1 cellular context compared by ENCODE assay signal in the genomic region with DNA sequence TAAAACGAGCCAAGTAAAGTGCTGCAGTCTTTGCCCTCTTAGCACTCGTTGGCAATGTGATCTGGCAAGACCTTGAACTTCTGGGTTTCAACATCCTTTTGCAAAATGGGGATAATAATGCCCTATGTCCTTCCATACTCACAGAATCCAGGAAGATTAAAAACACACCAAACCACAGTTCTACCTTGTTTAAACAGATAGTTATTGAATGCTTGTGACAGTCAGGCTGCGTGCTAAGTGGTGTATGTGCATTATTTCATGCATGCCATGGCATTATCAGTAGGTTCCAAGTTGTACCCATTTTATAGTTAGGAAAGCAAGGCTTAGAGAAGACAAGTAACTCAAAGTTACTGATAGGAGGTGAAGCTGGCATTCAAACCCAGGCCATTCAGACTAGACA.
A peak's percentile ranks its signal among the peaks of the same experiment; 100 is the strongest.
TF ChIP-seq lines count a peak whose summit lies in the region.

No MANE protein-coding gene starts in this region.

TF ChIP-seq in HepG2, 621 proteins besides CTCF, POLR2A, EP300 and RAD21 (continued from another document and continues in another):
- TF ChIP-seq, protein P1, sequence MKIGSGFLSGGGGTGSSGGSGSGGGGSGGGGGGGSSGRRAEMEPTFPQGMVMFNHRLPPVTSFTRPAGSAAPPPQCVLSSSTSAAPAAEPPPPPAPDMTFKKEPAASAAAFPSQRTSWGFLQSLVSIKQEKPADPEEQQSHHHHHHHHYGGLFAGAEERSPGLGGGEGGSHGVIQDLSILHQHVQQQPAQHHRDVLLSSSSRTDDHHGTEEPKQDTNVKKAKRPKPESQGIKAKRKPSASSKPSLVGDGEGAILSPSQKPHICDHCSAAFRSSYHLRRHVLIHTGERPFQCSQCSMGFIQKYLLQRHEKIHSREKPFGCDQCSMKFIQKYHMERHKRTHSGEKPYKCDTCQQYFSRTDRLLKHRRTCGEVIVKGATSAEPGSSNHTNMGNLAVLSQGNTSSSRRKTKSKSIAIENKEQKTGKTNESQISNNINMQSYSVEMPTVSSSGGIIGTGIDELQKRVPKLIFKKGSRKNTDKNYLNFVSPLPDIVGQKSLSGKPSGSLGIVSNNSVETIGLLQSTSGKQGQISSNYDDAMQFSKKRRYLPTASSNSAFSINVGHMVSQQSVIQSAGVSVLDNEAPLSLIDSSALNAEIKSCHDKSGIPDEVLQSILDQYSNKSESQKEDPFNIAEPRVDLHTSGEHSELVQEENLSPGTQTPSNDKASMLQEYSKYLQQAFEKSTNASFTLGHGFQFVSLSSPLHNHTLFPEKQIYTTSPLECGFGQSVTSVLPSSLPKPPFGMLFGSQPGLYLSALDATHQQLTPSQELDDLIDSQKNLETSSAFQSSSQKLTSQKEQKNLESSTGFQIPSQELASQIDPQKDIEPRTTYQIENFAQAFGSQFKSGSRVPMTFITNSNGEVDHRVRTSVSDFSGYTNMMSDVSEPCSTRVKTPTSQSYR (CRISPR knock-in tag; IDR thresholded peaks at IDR 0.05; ENCODE audit: borderline replicate concordance): no peak
- TF ChIP-seq ATM (IDR thresholded peaks at IDR 0.05; ENCODE audit: borderline replicate concordance): no peak
- no peak for TF ChIP-seq GABPA (IDR thresholded peaks at IDR 0.05; ENCODE audit: low read depth, low read length)
- no peak for TF ChIP-seq GABPA (CRISPR knock-in tag; IDR thresholded peaks at IDR 0.05; ENCODE audit: low read depth)
- no peak for TF ChIP-seq KLF16 (CRISPR knock-in tag; IDR thresholded peaks at IDR 0.05)
- TF ChIP-seq, protein P2, sequence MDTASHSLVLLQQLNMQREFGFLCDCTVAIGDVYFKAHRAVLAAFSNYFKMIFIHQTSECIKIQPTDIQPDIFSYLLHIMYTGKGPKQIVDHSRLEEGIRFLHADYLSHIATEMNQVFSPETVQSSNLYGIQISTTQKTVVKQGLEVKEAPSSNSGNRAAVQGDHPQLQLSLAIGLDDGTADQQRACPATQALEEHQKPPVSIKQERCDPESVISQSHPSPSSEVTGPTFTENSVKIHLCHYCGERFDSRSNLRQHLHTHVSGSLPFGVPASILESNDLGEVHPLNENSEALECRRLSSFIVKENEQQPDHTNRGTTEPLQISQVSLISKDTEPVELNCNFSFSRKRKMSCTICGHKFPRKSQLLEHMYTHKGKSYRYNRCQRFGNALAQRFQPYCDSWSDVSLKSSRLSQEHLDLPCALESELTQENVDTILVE (CRISPR knock-in tag; IDR thresholded peaks at IDR 0.05): no peak
- TF ChIP-seq, protein P3, sequence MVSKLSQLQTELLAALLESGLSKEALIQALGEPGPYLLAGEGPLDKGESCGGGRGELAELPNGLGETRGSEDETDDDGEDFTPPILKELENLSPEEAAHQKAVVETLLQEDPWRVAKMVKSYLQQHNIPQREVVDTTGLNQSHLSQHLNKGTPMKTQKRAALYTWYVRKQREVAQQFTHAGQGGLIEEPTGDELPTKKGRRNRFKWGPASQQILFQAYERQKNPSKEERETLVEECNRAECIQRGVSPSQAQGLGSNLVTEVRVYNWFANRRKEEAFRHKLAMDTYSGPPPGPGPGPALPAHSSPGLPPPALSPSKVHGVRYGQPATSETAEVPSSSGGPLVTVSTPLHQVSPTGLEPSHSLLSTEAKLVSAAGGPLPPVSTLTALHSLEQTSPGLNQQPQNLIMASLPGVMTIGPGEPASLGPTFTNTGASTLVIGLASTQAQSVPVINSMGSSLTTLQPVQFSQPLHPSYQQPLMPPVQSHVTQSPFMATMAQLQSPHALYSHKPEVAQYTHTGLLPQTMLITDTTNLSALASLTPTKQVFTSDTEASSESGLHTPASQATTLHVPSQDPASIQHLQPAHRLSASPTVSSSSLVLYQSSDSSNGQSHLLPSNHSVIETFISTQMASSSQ (IDR thresholded peaks at IDR 0.05; ENCODE audit: low read depth): no peak
- TF ChIP-seq, protein P3 (CRISPR knock-in tag; IDR thresholded peaks at IDR 0.05; ENCODE audit: borderline replicate concordance): no peak
- no peak for TF ChIP-seq TCF7 (IDR thresholded peaks at IDR 0.05; ENCODE audit: low read depth)
- no peak for TF ChIP-seq SAFB2 (CRISPR knock-in tag; IDR thresholded peaks at IDR 0.05; ENCODE audit: borderline replicate concordance, low read depth)
- TF ChIP-seq, protein P4, sequence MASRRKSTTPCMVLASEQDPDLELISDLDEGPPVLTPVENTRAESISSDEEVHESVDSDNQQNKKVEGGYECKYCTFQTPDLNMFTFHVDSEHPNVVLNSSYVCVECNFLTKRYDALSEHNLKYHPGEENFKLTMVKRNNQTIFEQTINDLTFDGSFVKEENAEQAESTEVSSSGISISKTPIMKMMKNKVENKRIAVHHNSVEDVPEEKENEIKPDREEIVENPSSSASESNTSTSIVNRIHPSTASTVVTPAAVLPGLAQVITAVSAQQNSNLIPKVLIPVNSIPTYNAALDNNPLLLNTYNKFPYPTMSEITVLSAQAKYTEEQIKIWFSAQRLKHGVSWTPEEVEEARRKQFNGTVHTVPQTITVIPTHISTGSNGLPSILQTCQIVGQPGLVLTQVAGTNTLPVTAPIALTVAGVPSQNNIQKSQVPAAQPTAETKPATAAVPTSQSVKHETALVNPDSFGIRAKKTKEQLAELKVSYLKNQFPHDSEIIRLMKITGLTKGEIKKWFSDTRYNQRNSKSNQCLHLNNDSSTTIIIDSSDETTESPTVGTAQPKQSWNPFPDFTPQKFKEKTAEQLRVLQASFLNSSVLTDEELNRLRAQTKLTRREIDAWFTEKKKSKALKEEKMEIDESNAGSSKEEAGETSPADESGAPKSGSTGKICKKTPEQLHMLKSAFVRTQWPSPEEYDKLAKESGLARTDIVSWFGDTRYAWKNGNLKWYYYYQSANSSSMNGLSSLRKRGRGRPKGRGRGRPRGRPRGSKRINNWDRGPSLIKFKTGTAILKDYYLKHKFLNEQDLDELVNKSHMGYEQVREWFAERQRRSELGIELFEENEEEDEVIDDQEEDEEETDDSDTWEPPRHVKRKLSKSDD (CRISPR knock-in tag; IDR thresholded peaks at IDR 0.05; ENCODE audit: low read depth): no peak
- no peak for TF ChIP-seq ZNF557 (CRISPR knock-in tag; IDR thresholded peaks at IDR 0.05)
- TF ChIP-seq, protein P5, sequence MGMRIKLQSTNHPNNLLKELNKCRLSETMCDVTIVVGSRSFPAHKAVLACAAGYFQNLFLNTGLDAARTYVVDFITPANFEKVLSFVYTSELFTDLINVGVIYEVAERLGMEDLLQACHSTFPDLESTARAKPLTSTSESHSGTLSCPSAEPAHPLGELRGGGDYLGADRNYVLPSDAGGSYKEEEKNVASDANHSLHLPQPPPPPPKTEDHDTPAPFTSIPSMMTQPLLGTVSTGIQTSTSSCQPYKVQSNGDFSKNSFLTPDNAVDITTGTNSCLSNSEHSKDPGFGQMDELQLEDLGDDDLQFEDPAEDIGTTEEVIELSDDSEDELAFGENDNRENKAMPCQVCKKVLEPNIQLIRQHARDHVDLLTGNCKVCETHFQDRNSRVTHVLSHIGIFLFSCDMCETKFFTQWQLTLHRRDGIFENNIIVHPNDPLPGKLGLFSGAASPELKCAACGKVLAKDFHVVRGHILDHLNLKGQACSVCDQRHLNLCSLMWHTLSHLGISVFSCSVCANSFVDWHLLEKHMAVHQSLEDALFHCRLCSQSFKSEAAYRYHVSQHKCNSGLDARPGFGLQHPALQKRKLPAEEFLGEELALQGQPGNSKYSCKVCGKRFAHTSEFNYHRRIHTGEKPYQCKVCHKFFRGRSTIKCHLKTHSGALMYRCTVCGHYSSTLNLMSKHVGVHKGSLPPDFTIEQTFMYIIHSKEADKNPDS (CRISPR knock-in tag; IDR thresholded peaks at IDR 0.05): no peak
- TF ChIP-seq ZNF652 (CRISPR knock-in tag; IDR thresholded peaks at IDR 0.05; ENCODE audit: borderline replicate concordance, low read depth): no peak
- no peak for TF ChIP-seq SATB2 (CRISPR knock-in tag; IDR thresholded peaks at IDR 0.05)
- no peak for TF ChIP-seq ZNF550 (CRISPR knock-in tag; IDR thresholded peaks at IDR 0.05; ENCODE audit: borderline replicate concordance)
- TF ChIP-seq, protein P6, sequence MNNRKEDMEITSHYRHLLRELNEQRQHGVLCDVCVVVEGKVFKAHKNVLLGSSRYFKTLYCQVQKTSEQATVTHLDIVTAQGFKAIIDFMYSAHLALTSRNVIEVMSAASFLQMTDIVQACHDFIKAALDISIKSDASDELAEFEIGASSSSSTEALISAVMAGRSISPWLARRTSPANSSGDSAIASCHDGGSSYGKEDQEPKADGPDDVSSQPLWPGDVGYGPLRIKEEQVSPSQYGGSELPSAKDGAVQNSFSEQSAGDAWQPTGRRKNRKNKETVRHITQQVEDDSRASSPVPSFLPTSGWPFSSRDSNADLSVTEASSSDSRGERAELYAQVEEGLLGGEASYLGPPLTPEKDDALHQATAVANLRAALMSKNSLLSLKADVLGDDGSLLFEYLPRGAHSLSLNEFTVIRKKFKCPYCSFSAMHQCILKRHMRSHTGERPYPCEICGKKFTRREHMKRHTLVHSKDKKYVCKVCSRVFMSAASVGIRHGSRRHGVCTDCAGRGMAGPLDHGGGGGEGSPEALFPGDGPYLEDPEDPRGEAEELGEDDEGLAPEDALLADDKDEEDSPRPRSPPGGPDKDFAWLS (CRISPR knock-in tag; IDR thresholded peaks at IDR 0.05; ENCODE audit: borderline replicate concordance): no peak
- TF ChIP-seq, protein P7, sequence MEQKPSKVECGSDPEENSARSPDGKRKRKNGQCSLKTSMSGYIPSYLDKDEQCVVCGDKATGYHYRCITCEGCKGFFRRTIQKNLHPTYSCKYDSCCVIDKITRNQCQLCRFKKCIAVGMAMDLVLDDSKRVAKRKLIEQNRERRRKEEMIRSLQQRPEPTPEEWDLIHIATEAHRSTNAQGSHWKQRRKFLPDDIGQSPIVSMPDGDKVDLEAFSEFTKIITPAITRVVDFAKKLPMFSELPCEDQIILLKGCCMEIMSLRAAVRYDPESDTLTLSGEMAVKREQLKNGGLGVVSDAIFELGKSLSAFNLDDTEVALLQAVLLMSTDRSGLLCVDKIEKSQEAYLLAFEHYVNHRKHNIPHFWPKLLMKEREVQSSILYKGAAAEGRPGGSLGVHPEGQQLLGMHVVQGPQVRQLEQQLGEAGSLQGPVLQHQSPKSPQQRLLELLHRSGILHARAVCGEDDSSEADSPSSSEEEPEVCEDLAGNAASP (CRISPR knock-in tag; IDR thresholded peaks at IDR 0.05; ENCODE audit: borderline replicate concordance): no peak
- no peak for TF ChIP-seq ZNF737 (CRISPR knock-in tag; IDR thresholded peaks at IDR 0.05; ENCODE audit: borderline replicate concordance)
- TF ChIP-seq, protein P8, sequence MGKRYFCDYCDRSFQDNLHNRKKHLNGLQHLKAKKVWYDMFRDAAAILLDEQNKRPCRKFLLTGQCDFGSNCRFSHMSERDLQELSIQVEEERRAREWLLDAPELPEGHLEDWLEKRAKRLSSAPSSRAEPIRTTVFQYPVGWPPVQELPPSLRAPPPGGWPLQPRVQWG (CRISPR knock-in tag; IDR thresholded peaks at IDR 0.05; ENCODE audit: borderline replicate concordance, low read depth): no peak
- TF ChIP-seq ZNF317 (CRISPR knock-in tag; IDR thresholded peaks at IDR 0.05): no peak
- no peak for TF ChIP-seq ZNF605 (CRISPR knock-in tag; IDR thresholded peaks at IDR 0.05)
- TF ChIP-seq BRD4 (CRISPR knock-in tag; IDR thresholded peaks at IDR 0.05): no peak
- peak; percentile 28; the same call in 1 of the 2 replicates for TF ChIP-seq NCOA2 (CRISPR knock-in tag; IDR thresholded peaks at IDR 0.05)
- TF ChIP-seq ZMYM4 (CRISPR knock-in tag; IDR thresholded peaks at IDR 0.05): no peak; the same call in 1 of the 2 replicates
- TF ChIP-seq, protein P9, sequence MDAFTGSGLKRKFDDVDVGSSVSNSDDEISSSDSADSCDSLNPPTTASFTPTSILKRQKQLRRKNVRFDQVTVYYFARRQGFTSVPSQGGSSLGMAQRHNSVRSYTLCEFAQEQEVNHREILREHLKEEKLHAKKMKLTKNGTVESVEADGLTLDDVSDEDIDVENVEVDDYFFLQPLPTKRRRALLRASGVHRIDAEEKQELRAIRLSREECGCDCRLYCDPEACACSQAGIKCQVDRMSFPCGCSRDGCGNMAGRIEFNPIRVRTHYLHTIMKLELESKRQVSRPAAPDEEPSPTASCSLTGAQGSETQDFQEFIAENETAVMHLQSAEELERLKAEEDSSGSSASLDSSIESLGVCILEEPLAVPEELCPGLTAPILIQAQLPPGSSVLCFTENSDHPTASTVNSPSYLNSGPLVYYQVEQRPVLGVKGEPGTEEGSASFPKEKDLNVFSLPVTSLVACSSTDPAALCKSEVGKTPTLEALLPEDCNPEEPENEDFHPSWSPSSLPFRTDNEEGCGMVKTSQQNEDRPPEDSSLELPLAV (CRISPR knock-in tag; conservative IDR thresholded peaks at IDR 0.05; ENCODE audit: low read depth): no peak
- TF ChIP-seq REXO4 (CRISPR knock-in tag; IDR thresholded peaks at IDR 0.05; ENCODE audit: borderline replicate concordance): no peak
- TF ChIP-seq KDM3A (CRISPR knock-in tag; IDR thresholded peaks at IDR 0.05; ENCODE audit: low read depth): no peak
- no peak for TF ChIP-seq ATAD3A (CRISPR knock-in tag; IDR thresholded peaks at IDR 0.05)
- TF ChIP-seq ZNF629 (CRISPR knock-in tag; conservative IDR thresholded peaks at IDR 0.05): peak; percentile 96
- TF ChIP-seq ZNF251 (CRISPR knock-in tag; IDR thresholded peaks at IDR 0.05): no peak
- no peak for TF ChIP-seq ZNF598 (CRISPR knock-in tag; IDR thresholded peaks at IDR 0.05; ENCODE audit: borderline replicate concordance)
- TF ChIP-seq TBX2 (CRISPR knock-in tag; IDR thresholded peaks at IDR 0.05; ENCODE audit: borderline replicate concordance): peak; percentile 17; the same call in 1 of the 2 replicates
- TF ChIP-seq ZNF326 (CRISPR knock-in tag; IDR thresholded peaks at IDR 0.05; ENCODE audit: borderline replicate concordance): no peak
- no peak for TF ChIP-seq ZNF546 (CRISPR knock-in tag; conservative IDR thresholded peaks at IDR 0.05)
- no peak for TF ChIP-seq SSRP1 (CRISPR knock-in tag; IDR thresholded peaks at IDR 0.05)
- TF ChIP-seq, protein P10, sequence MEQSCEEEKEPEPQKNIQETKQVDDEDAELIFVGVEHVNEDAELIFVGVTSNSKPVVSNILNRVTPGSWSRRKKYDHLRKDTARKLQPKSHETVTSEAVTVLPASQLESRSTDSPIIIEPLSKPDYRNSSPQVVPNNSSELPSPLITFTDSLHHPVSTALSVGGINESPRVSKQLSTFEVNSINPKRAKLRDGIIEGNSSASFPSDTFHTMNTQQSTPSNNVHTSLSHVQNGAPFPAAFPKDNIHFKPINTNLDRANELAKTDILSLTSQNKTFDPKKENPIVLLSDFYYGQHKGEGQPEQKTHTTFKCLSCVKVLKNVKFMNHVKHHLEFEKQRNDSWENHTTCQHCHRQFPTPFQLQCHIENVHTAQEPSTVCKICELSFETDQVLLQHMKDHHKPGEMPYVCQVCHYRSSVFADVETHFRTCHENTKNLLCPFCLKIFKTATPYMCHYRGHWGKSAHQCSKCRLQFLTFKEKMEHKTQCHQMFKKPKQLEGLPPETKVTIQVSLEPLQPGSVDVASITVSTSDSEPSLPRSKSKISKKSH (CRISPR knock-in tag; IDR thresholded peaks at IDR 0.05; ENCODE audit: borderline replicate concordance): no peak
